Comparison of ENCODE assay signal across 22 cellular contexts in genomic region chr10:25811141-25811685, GRCh38.
"Had no signal": no experiment of that assay in that cellular context is flagged by ENCODE, and none has a peak within 500 bp of the region (broad histone marks: within the 10 kb centered on the region; RNA-seq: fewer than 3 reads in every experiment).

No MANE protein-coding gene starts in this region.

- H3K27me3 Mint-ChIP-seq: T-helper 17 cell had no signal

- DNase-seq: activated CD4-positive, alpha-beta T cell treated with anti-CD3 and anti-CD28 coated beads for 48 hours; activated CD8-positive, alpha-beta memory T cell treated with anti-CD3 and anti-CD28 coated beads, Interleukin-2, amount 50 U/mL, for 4 hours; activated CD8-positive, alpha-beta T cell treated with anti-CD3 and anti-CD28 coated beads, Interleukin-2, amount 10 ng/mL, durations not matched to agents 7 days and 5 days; activated effector memory CD4-positive, alpha-beta T cell treated with anti-CD3 and anti-CD28 coated beads, Interleukin-2, amount 50 U/mL, for 16 hours; activated T-cell treated with anti-CD3 and anti-CD28 coated beads, Interleukin-2, amount 50 U/mL, for 48 hours; amygdala; gastrocnemius medialis; heart left ventricle; mammary epithelial cell; mucosa of descending colon; naive thymus-derived CD4-positive, alpha-beta T cell; posterior cingulate gyrus; stimulated activated CD4-positive, alpha-beta T cell treated with anti-CD3 and anti-CD28 coated beads, Interleukin-15, amount 100 ng/mL, for 24 hours; stimulated activated CD4-positive, alpha-beta T cell treated with anti-CD3 and anti-CD28 coated beads, Interleukin-4, amount 100 ng/mL, for 1 hour; stimulated activated naive CD4-positive, alpha-beta T cell; T-helper 17 cell had no signal

- H3K36me3 ChIP-seq: gastrocnemius medialis, heart left ventricle, right atrium auricular region, tibial nerve, vagina had no signal

- H3K27ac ChIP-seq: epithelial cell of prostate, gastrocnemius medialis, heart left ventricle, right atrium auricular region, tibial nerve, vagina had no signal

- H3K4me1 Mint-ChIP-seq: naive thymus-derived CD4-positive, alpha-beta T cell; T-helper 17 cell had no signal

- H3K4me3 ChIP-seq: gastrocnemius medialis, heart left ventricle, mucosa of descending colon, right atrium auricular region, tibial nerve, vagina had no signal

- H3K9me3 ChIP-seq: gastrocnemius medialis, heart left ventricle, mucosa of descending colon, right atrium auricular region, tibial nerve, vagina had no signal

- H3K27ac Mint-ChIP-seq: activated CD8-positive, alpha-beta T cell treated with anti-CD3 and anti-CD28 coated beads, Interleukin-2, amount 10 ng/mL, durations not matched to agents 7 days and 5 days; activated naive CD4-positive, alpha-beta T cell treated with anti-CD3 and anti-CD28 coated beads, Interleukin-2, amount 50 U/mL, for 72 hours; naive thymus-derived CD4-positive, alpha-beta T cell; T-helper 17 cell; WTC11 had no signal

- H3K27me3 ChIP-seq: gastrocnemius medialis, right atrium auricular region, tibial nerve, vagina had no signal

- H3K4me1 ChIP-seq: gastrocnemius medialis, heart left ventricle, right atrium auricular region, tibial nerve, vagina had no signal

- H3K36me3 Mint-ChIP-seq: activated naive CD4-positive, alpha-beta T cell treated with anti-CD3 and anti-CD28 coated beads, Interleukin-2, amount 50 U/mL, for 72 hours; naive thymus-derived CD4-positive, alpha-beta T cell had no signal

- H3K4me3 Mint-ChIP-seq: activated CD8-positive, alpha-beta T cell treated with anti-CD3 and anti-CD28 coated beads, Interleukin-2, amount 10 ng/mL, durations not matched to agents 7 days and 5 days; naive thymus-derived CD4-positive, alpha-beta T cell; T-helper 17 cell; WTC11 had no signal
